In the genomic region with DNA sequence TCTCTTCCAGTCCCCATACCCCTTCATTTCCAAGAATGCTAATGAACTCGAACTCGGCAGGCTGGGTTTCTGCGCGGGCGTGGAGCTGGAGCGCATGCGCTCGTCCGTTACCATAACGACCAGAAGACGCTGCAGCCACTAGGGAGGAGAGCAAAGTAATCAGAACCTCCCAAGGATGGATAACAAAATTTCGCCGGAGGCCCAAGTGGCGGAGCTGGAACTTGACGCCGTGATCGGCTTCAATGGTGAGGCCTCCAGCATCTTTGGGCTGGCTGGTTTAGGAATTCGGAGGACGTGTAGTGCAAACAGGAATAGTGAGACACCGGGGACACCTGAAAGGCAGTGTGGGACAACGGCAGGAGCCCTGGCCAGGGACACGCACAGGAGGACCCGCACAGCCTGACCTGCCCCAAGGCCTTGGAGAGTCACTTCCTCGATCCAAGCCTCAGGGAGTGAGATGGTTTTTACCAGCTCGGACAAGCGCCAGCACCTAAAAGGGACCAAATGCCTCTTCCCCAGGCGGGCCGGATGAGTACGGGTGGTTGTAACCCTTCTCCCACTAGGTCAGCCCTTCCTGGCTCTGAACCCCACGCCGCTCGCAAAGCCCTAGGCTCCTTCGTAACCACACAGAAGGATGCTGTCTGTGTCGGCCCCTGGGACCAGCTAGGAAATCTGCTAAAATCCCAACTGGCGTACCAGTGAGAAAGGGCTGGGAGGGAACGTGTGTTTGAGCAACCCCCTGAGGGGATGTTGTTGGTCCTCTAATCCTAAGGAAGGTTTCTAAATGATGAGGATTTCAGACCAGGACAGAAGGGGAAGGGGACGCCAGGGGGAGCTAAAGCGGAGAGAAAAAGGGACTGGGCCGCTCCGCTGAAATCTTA, we compare ENCODE assay signal across 8 cellular contexts. TPM values are rescaled to one million over a fixed set of nuclear protein-coding genes. Genes with fewer than 3 reads are reported as not detected.
DNase-seq lines count a peak whose midpoint lies in the region; ATAC-seq, FAIRE-seq and TF ChIP-seq lines count a peak whose summit lies in the region.

A gene with protein sequence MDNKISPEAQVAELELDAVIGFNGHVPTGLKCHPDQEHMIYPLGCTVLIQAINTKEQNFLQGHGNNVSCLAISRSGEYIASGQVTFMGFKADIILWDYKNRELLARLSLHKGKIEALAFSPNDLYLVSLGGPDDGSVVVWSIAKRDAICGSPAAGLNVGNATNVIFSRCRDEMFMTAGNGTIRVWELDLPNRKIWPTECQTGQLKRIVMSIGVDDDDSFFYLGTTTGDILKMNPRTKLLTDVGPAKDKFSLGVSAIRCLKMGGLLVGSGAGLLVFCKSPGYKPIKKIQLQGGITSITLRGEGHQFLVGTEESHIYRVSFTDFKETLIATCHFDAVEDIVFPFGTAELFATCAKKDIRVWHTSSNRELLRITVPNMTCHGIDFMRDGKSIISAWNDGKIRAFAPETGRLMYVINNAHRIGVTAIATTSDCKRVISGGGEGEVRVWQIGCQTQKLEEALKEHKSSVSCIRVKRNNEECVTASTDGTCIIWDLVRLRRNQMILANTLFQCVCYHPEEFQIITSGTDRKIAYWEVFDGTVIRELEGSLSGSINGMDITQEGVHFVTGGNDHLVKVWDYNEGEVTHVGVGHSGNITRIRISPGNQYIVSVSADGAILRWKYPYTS (plus strand): TSS at position 122 of the 881 bp plus-strand sequence. CDS start 54 bp downstream, at position 176.

- TF ChIP-seq EP300 in A549 (IDR thresholded peaks at IDR 0.05): no peak

- POLR2A ChIA-PET in A549 (lab: Yijun Ruan, JAX): interaction anchor here (1.0 to 1.1 kb wide), 3 partner anchors 69 to 407 kb away, joined by 4 to 5 read pairs (median 4); a partner anchor contains a TSS

- no peaks in the 10 kb centered on the region for H3K27me3 Mint-ChIP-seq in T-helper 2 cell treated with Interferon-gamma antibody and Interleukin-4, amounts not matched to agents 5 μg/mL and 100 μg/mL, for 36 hours (ENCODE audit: low read depth)

- H3K4me2 ChIP-seq in A549: peak within 1 kb of the TSS; percentile 85

- H3K27ac ChIP-seq in A549 (peak within 1 kb of the TSS; percentile 88 to 90), ascending aorta (peak within 1 kb of the TSS; percentile 39 to 44), right cardiac atrium (ENCODE audit: low read length) (peak within 1 kb of the TSS; percentile 56), psoas muscle (peak within 1 kb of the TSS; percentile 68)

- peak; percentile 75 to 84 for DNase-seq in A549 (ENCODE audit: low read depth in 1 of 2, low spot score in 1 of 2)
- DNase-seq in M059J (ENCODE audit: low read depth): peak; percentile 80
- DNase-seq in T-helper 2 cell treated with Interferon-gamma antibody and Interleukin-4, amounts not matched to agents 5 μg/mL and 100 μg/mL, for 36 hours (ENCODE audit: low spot score): peak; percentile 71
- DNase-seq in ascending aorta (ENCODE audit: low spot score in 2 of 2): peak; percentile 21 to 83
- DNase-seq in right cardiac atrium: peak; percentile 81 to 91 (median 90)
- DNase-seq in psoas muscle: peak; percentile 73 to 85
- DNase-seq in ureter (ENCODE audit: low spot score): peak; percentile 77

- peak; percentile 81 for TF ChIP-seq RAD21 in A549 (conservative IDR thresholded peaks at IDR 0.05 in 1 of 2, IDR thresholded peaks at IDR 0.05 in 1 of 2)

- H3K4me1 ChIP-seq in A549: peaks cover 15% of the 10 kb centered on the region
- H3K4me1 ChIP-seq in ascending aorta: peaks cover 0 to 3% of the 10 kb centered on the region in 2 donors
- no peaks in the 10 kb centered on the region for H3K4me1 ChIP-seq in right cardiac atrium (ENCODE audit: control insufficient read depth, insufficient read depth, low read length)
- H3K4me1 ChIP-seq in psoas muscle: peaks cover 10% of the 10 kb centered on the region

- H3K4me3 ChIP-seq in A549: peak within 1 kb of the TSS; percentile 93
- H3K4me3 ChIP-seq in ascending aorta: peak within 1 kb of the TSS; percentile 72 to 87
- peak within 1 kb of the TSS; percentile 97 for H3K4me3 ChIP-seq in right cardiac atrium (ENCODE audit: low read length)
- peak within 1 kb of the TSS; percentile 94 for H3K4me3 ChIP-seq in psoas muscle

- peak within 1 kb of the TSS; percentile 79 for H3K27ac Mint-ChIP-seq in T-helper 2 cell treated with Interferon-gamma antibody and Interleukin-4, amounts not matched to agents 5 μg/mL and 100 μg/mL, for 36 hours

- 68% methylated on average over 40 of the region's 40 CpGs for WGBS in A549 (ENCODE audit: missing lambda C conversion rate)
- WGBS in right cardiac atrium: 3% methylated on average over 40 of the region's 40 CpGs
- WGBS in psoas muscle, 3 donors: 8 to 10% (median 9%) methylated on average over 40 of the region's 40 CpGs

- no peaks in the 10 kb centered on the region for H3K27me3 ChIP-seq in ascending aorta
- H3K27me3 ChIP-seq in right cardiac atrium (ENCODE audit: control insufficient read depth, insufficient read depth): no peaks in the 10 kb centered on the region
- H3K27me3 ChIP-seq in psoas muscle (ENCODE audit: insufficient read depth in 3 of 3, low read length in 2 of 3): no peaks in the 10 kb centered on the region

- H3K36me3 Mint-ChIP-seq in T-helper 2 cell treated with Interferon-gamma antibody and Interleukin-4, amounts not matched to agents 5 μg/mL and 100 μg/mL, for 36 hours (ENCODE audit: low read depth): peaks cover 1% of the 10 kb centered on the region

- ATAC-seq in A549 (peak; percentile 76 to 81), GM18511 (IDR thresholded peaks at IDR 0.05; ENCODE audit: unreplicated experiment) (peak; percentile 60), right cardiac atrium (peak; percentile 93), psoas muscle (peak; percentile 67 to 91 (median 81))

- no peaks in the 10 kb centered on the region for H3K9me3 ChIP-seq in A549
- H3K9me3 ChIP-seq in ascending aorta: no peaks in the 10 kb centered on the region
- no peaks in the 10 kb centered on the region for H3K9me3 ChIP-seq in right cardiac atrium (ENCODE audit: control insufficient read depth, low read length)
- H3K9me3 ChIP-seq in psoas muscle: no peaks in the 10 kb centered on the region

- TF ChIP-seq CTCF in A549 (IDR thresholded peaks at IDR 0.05): peak; percentile 84
- peak; percentile 27 to 68 (median 52) for TF ChIP-seq CTCF in ascending aorta (IDR thresholded peaks at IDR 0.05)
- peak; percentile 47 for TF ChIP-seq CTCF in psoas muscle (IDR thresholded peaks at IDR 0.05)

- CTCF ChIA-PET in A549 (lab: Yijun Ruan, JAX): interaction anchor here (0.6 to 3.6 kb wide), 66 partner anchors 7 to 934 kb away, joined by 3 to 44 read pairs (median 4); a partner anchor contains a TSS

- H3K4me3 Mint-ChIP-seq in T-helper 2 cell treated with Interferon-gamma antibody and Interleukin-4, amounts not matched to agents 5 μg/mL and 100 μg/mL, for 36 hours: peak within 1 kb of the TSS; percentile 96

- H3K36me3 ChIP-seq in ascending aorta (no peaks in the 10 kb centered on the region), psoas muscle (ENCODE audit: insufficient read depth in 1 of 2, low read depth in 1 of 2) (no peaks in the 10 kb centered on the region)

- no peaks in the 10 kb centered on the region for H3K9me3 Mint-ChIP-seq in T-helper 2 cell treated with Interferon-gamma antibody and Interleukin-4, amounts not matched to agents 5 μg/mL and 100 μg/mL, for 36 hours

- no peak for TF ChIP-seq POLR2A in A549 (IDR thresholded peaks at IDR 0.05; ENCODE audit: low read length)

- no peak for FAIRE-seq in A549 (lab: Jason Lieb, UNC)

- peaks cover 18% of the 10 kb centered on the region for H3K4me1 Mint-ChIP-seq in T-helper 2 cell treated with Interferon-gamma antibody and Interleukin-4, amounts not matched to agents 5 μg/mL and 100 μg/mL, for 36 hours (ENCODE audit: low read depth)

- intact Hi-C loops in ascending aorta (cut with DNase I): no loop called here
- intact Hi-C loops in right cardiac atrium (cut with DNase I): no loop called here
- intact Hi-C loops in psoas muscle (cut with DNase I): no loop called here

TF ChIP-seq in A549, 52 proteins besides CTCF, POLR2A, EP300 and RAD21:
- TF ChIP-seq SMC3 (IDR thresholded peaks at IDR 0.05): peak; percentile 81
- TF ChIP-seq, protein P1, sequence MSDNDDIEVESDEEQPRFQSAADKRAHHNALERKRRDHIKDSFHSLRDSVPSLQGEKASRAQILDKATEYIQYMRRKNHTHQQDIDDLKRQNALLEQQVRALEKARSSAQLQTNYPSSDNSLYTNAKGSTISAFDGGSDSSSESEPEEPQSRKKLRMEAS (IDR thresholded peaks at IDR 0.05): no peak

RNA-seq across cellular contexts. Expression of the gene that starts here (rescaled TPM):
- polyA plus RNA-seq in A549 (2011; rRNA removed) (0.07 and 0.23 TPM in 2 replicates), A549 (2017; fragmentation: RNase III; extraction: RNeasy Plus Mini Kit Qiagen cat#74134 plus additional on column Dnase treatment) (0.05 to 0.17 TPM in 2 of 3 replicates, not detected in the other), right cardiac atrium (not detected), psoas muscle (under 1 TPM in 2 of 3 donors, not detected in 1; 0.12 to 0.21 TPM)
- 0.07 and 0.13 TPM in 2 replicates for polyA plus RNA-seq in A549 (2012; cell fraction: cytosol; rRNA removed)
- polyA plus RNA-seq in A549 (2012; cell fraction: nucleus; rRNA removed): not detected in 2 replicates
- not detected in 2 replicates for polyA minus RNA-seq in A549 (2011; rRNA and poly(A)+ RNA removed)
- not detected in 2 replicates for total RNA-seq in M059J (2014; rRNA removed; shearing (Covaris generic))
- total RNA-seq in ascending aorta (not detected), right cardiac atrium (under 1 TPM in 1 of 4 donors, not detected in 3; 0.49 TPM), psoas muscle (not detected), ureter (not detected)

Comparison
In these comparisons a context has a peak if more than half of its experiments do, and no peak if none do; other contexts are left out.
1. Peak in every context shown above with its lines: DNase-seq, ATAC-seq, H3K4me3 ChIP-seq and H3K27ac ChIP-seq.
2. Peak in DNase-seq, ATAC-seq, H3K4me3 ChIP-seq, H3K27ac ChIP-seq and H3K4me2 ChIP-seq in A549; RNA of the gene not detected or under 1 TPM.
3. Peak in DNase-seq in M059J; RNA of the gene not detected or under 1 TPM.
4. Peak in DNase-seq, H3K4me3 ChIP-seq and H3K27ac ChIP-seq in ascending aorta; RNA of the gene not detected or under 1 TPM.
5. Peak in DNase-seq, ATAC-seq, H3K4me3 ChIP-seq and H3K27ac ChIP-seq in right cardiac atrium; RNA of the gene not detected or under 1 TPM.
6. Peak in DNase-seq, ATAC-seq, H3K4me3 ChIP-seq and H3K27ac ChIP-seq in psoas muscle; RNA of the gene not detected or under 1 TPM.
7. Peak in DNase-seq in ureter; RNA of the gene not detected or under 1 TPM.